ENCODE assay signal across 8 cellular contexts in genomic region chrX:135295238-135295943, GRCh38. TPM values are rescaled to one million over a fixed set of nuclear protein-coding genes. Genes with fewer than 3 reads are reported as not detected.
DNase-seq lines count a peak whose midpoint lies in the region; ATAC-seq, FAIRE-seq and TF ChIP-seq lines count a peak whose summit lies in the region.

No MANE protein-coding gene starts in this region.

- H3K9me2 ChIP-seq in SK-N-SH, result no peaks in the 10 kb centered on the region

- no peaks in the 10 kb centered on the region for H3K27me3 ChIP-seq in SK-N-SH (ENCODE audit: insufficient read depth)
- no peaks in the 10 kb centered on the region for H3K27me3 ChIP-seq in iPS DF 6.9 (ENCODE audit: control insufficient read depth, insufficient read depth, low read length)

- H3K36me3 Mint-ChIP-seq in activated naive CD8-positive, alpha-beta T cell treated with anti-CD3 and anti-CD28 coated beads, Interleukin-2, amount 50 U/mL, for 24 hours (ENCODE audit: low read depth), result peaks cover 23% of the 10 kb centered on the region

- H3K4me3 Mint-ChIP-seq in activated naive CD8-positive, alpha-beta T cell treated with anti-CD3 and anti-CD28 coated beads, Interleukin-2, amount 50 U/mL, for 24 hours, result peak overlapping the region; percentile 84

- 13% methylated on average over 23 of the region's 26 CpGs for WGBS in SK-N-SH (ENCODE audit: low lambda C conversion rate)
- no CpG with 5 or more reads among the region's 26 CpGs for WGBS in iPS DF 6.9 (ENCODE audit: insufficient coverage, insufficient read length)
- WGBS in lower leg skin, 2 donors, result 33 to 41% methylated on average over 21 to 26 of the region's 26 CpGs

- H3K4me3 ChIP-seq in SK-N-SH (ENCODE audit: low read depth in 2 of 2, low read length in 1 of 2) (peak overlapping the region; percentile 44 to 45; a peak in 3 of 4 replicates), iPS DF 6.9 (ENCODE audit: low read length) (peak overlapping the region; percentile 35; the same call in 1 of the 2 replicates), lower leg skin (ENCODE audit: low read depth, poor library complexity, severe bottlenecking) (no peak overlapping the region)

- no peaks in the 10 kb centered on the region for H4K20me1 ChIP-seq in SK-N-SH (ENCODE audit: insufficient read depth)

- H3K4me1 ChIP-seq in ES-I3 (ENCODE audit: insufficient read depth, low read length) (no peaks in the 10 kb centered on the region), SK-N-SH (ENCODE audit: control insufficient read depth in 1 of 2, insufficient read depth in 2 of 2, low read depth in 1 of 2, low read length in 1 of 2) (no peaks in the 10 kb centered on the region; a peak in 1 of 4 replicates), iPS DF 6.9 (ENCODE audit: control insufficient read depth, insufficient read depth, low read length) (no peaks in the 10 kb centered on the region; the same call in 1 of the 2 replicates)

- H3K9me3 Mint-ChIP-seq in activated naive CD8-positive, alpha-beta T cell treated with anti-CD3 and anti-CD28 coated beads, Interleukin-2, amount 50 U/mL, for 24 hours, result no peaks in the 10 kb centered on the region

- intact Hi-C loops in lower leg skin (cut with DNase I; ENCODE audit: low total_unique reads), result no loop called here

- H3K79me2 ChIP-seq in SK-N-SH (ENCODE audit: insufficient read depth), result no peaks in the 10 kb centered on the region

- no peak for TF ChIP-seq EP300 in SK-N-SH (IDR thresholded peaks at IDR 0.05; ENCODE audit: borderline replicate concordance in 1 of 2, low read depth in 1 of 2, low read length in 1 of 2)

- H3K27ac ChIP-seq in SK-N-SH (ENCODE audit: low read depth in 2 of 2, low read length in 1 of 2), result no peak overlapping the region
- H3K27ac ChIP-seq in iPS DF 6.9 (ENCODE audit: low read length), result no peak overlapping the region

- peaks cover 4% of the 10 kb centered on the region; the same call in 1 of the 2 replicates for H3K9me3 ChIP-seq in ES-I3 (ENCODE audit: control insufficient read depth, insufficient read depth, low read length)
- no peaks in the 10 kb centered on the region for H3K9me3 ChIP-seq in SK-N-SH
- H3K9me3 ChIP-seq in iPS DF 6.9 (ENCODE audit: control insufficient read depth, insufficient read depth, low read length), result no peaks in the 10 kb centered on the region

- FAIRE-seq in H54 (lab: Jason Lieb, UNC), result no peak

- DNase-seq in H54 (ENCODE audit: insufficient read length, low spot score) (peak; percentile 12), SK-N-SH (peak; percentile 59), iPS DF 6.9 (ENCODE audit: low read depth, low spot score) (no peak), NCI-H2081 treated with DMSO at 0.1 percent for 48 hours (lab: John Stamatoyannopoulos, UW) (no peak), lower leg skin (ENCODE audit: low spot score in 2 of 2) (no peak)
- DNase-seq in activated naive CD8-positive, alpha-beta T cell treated with anti-CD3 and anti-CD28 coated beads, Interleukin-2, amount 50 U/mL, for 24 hours, result peak; percentile 60
- peak; percentile 34 to 58 (median 46) for DNase-seq in stimulated activated CD4-positive, alpha-beta T cell treated with anti-CD3 and anti-CD28 coated beads, Interleukin-12 subunit alpha, Interleukin-12 subunit beta, amount 100 ng/mL, for 48 hours (ENCODE audit: low read depth in 2 of 3, low spot score in 1 of 3)

- peak overlapping the region; percentile 69 for H3K27ac Mint-ChIP-seq in activated naive CD8-positive, alpha-beta T cell treated with anti-CD3 and anti-CD28 coated beads, Interleukin-2, amount 50 U/mL, for 24 hours

- TF ChIP-seq POLR2A in H54 (IDR thresholded peaks at IDR 0.05; ENCODE audit: low read depth, low read length) (no peak), lower leg skin (IDR thresholded peaks at IDR 0.05) (no peak)

- no peaks in the 10 kb centered on the region for H3K27me3 Mint-ChIP-seq in activated naive CD8-positive, alpha-beta T cell treated with anti-CD3 and anti-CD28 coated beads, Interleukin-2, amount 50 U/mL, for 24 hours

- H2AFZ ChIP-seq in SK-N-SH (ENCODE audit: low read depth), result no peak overlapping the region; the same call in 1 of the 2 replicates

- peak overlapping the region; percentile 66 for H3K4me2 ChIP-seq in SK-N-SH

- peak; percentile 49 for TF ChIP-seq RAD21 in SK-N-SH (IDR thresholded peaks at IDR 0.05; ENCODE audit: low read length)

- CTCF ChIA-PET in SK-N-SH (lab: Yijun Ruan, JAX), result interaction anchor here (0.6 to 1.7 kb wide), 6 partner anchors 9 to 186 kb away, joined by 3 to 7 read pairs (median 4); no protein-coding TSS in a partner anchor

- no peaks in the 10 kb centered on the region for H3F3A ChIP-seq in SK-N-SH (replicated peaks; ENCODE audit: insufficient read depth)

- H3K4me1 Mint-ChIP-seq in activated naive CD8-positive, alpha-beta T cell treated with anti-CD3 and anti-CD28 coated beads, Interleukin-2, amount 50 U/mL, for 24 hours, result peaks cover 24% of the 10 kb centered on the region

- H3K36me3 ChIP-seq in ES-I3 (ENCODE audit: insufficient read depth, low read length) (peaks cover 4% of the 10 kb centered on the region; the same call in 1 of the 2 replicates), SK-N-SH (replicated peaks in 1 of 2; ENCODE audit: control insufficient read depth in 1 of 2, insufficient read depth in 2 of 2, low read length in 1 of 2) (no peaks in the 10 kb centered on the region), iPS DF 6.9 (ENCODE audit: control insufficient read depth, insufficient read depth, low read length) (no peaks in the 10 kb centered on the region)

- POLR2A ChIA-PET in SK-N-SH (lab: Yijun Ruan, JAX), result no interaction called here

- peak; percentile 96 for ATAC-seq in activated naive CD8-positive, alpha-beta T cell treated with anti-CD3 and anti-CD28 coated beads, Interleukin-2, amount 50 U/mL, for 24 hours

- H3K9ac ChIP-seq in ES-I3 (ENCODE audit: low read depth, low read length), result peak overlapping the region; percentile 58; the same call in 1 of the 2 replicates
- H3K9ac ChIP-seq in SK-N-SH, result no peak overlapping the region

- no peak; the same call in none of the 2 replicates for TF ChIP-seq CTCF in SK-N-SH (IDR thresholded peaks at IDR 0.05)
- TF ChIP-seq CTCF in lower leg skin (IDR thresholded peaks at IDR 0.05), result no peak

TF ChIP-seq in SK-N-SH, 30 proteins besides CTCF, POLR2A, EP300 and RAD21:
- TF ChIP-seq FOSL2 (IDR thresholded peaks at IDR 0.05; ENCODE audit: borderline replicate concordance, low read depth) (no peak), MAX (IDR thresholded peaks at IDR 0.05; ENCODE audit: low read depth) (0 out of 2 replicates have a peak, but pooled peaks have one; percentile 25)

RNA-seq across cellular contexts. Expression of gene ETDC, which starts 13.9 kb away (rescaled TPM):
- not detected in 2 replicates for polyA plus RNA-seq in SK-N-SH (2012; rRNA removed)
- not detected in 2 replicates for polyA plus RNA-seq in SK-N-SH (2012; cell fraction: cytosol; rRNA removed)
- not detected in 2 replicates for polyA plus RNA-seq in SK-N-SH (2012; cell fraction: nucleus; rRNA removed)
- not detected for total RNA-seq in lower leg skin

RNA-seq across cellular contexts. Expression of gene ETDA, which starts 43.5 kb away (rescaled TPM):
- polyA plus RNA-seq in SK-N-SH (2012; rRNA removed), result not detected in 2 replicates
- polyA plus RNA-seq in SK-N-SH (2012; cell fraction: cytosol; rRNA removed), result not detected in 2 replicates
- not detected in 2 replicates for polyA plus RNA-seq in SK-N-SH (2012; cell fraction: nucleus; rRNA removed)
- not detected for total RNA-seq in lower leg skin

RNA-seq across cellular contexts. Expression of gene ZNF75D, which starts 48.5 kb away (rescaled TPM):
- polyA plus RNA-seq in SK-N-SH (2012; rRNA removed), result 3.5 and 4.6 TPM in 2 replicates
- polyA plus RNA-seq in SK-N-SH (2012; cell fraction: cytosol; rRNA removed), result 3.5 and 3.6 TPM in 2 replicates
- 7.9 and 12.7 TPM in 2 replicates for polyA plus RNA-seq in SK-N-SH (2012; cell fraction: nucleus; rRNA removed)
- total RNA-seq in lower leg skin, result 1 to 10 TPM; 6.2 to 8.9 (median 6.6) TPM

RNA-seq across cellular contexts. Expression of gene ZNF449, which starts 49.2 kb away (rescaled TPM):
- 2.2 and 4.4 TPM in 2 replicates for polyA plus RNA-seq in SK-N-SH (2012; rRNA removed)
- 2.1 and 2.4 TPM in 2 replicates for polyA plus RNA-seq in SK-N-SH (2012; cell fraction: cytosol; rRNA removed)
- 6.4 and 13.1 TPM in 2 replicates for polyA plus RNA-seq in SK-N-SH (2012; cell fraction: nucleus; rRNA removed)
- total RNA-seq in lower leg skin, result 1 to 10 TPM; 3.0 to 4.4 (median 4.0) TPM

Comparison
In these comparisons a context has a peak if more than half of its experiments do, and no peak if none do; other contexts are left out.
1. DNase-seq: peak in H54 (single experiment), SK-N-SH (single experiment), activated naive CD8-positive, alpha-beta T cell treated with anti-CD3 and anti-CD28 coated beads, Interleukin-2, amount 50 U/mL, for 24 hours (single experiment) and stimulated activated CD4-positive, alpha-beta T cell treated with anti-CD3 and anti-CD28 coated beads, Interleukin-12 subunit alpha, Interleukin-12 subunit beta, amount 100 ng/mL, for 48 hours (3 of 3); none in iPS DF 6.9 (single experiment), NCI-H2081 treated with DMSO at 0.1 percent for 48 hours (single experiment) and lower leg skin (0 of 2).